ENCODE assay signal across 14 cellular contexts in genomic region chr1:158067651-158068050, GRCh38.
A peak's percentile ranks its signal among the peaks of the same experiment; 100 is the strongest.
DNase-seq lines count a peak whose midpoint lies in the region; ATAC-seq and TF ChIP-seq lines count a peak whose summit lies in the region.
"Had no signal": no experiment of that assay in that cellular context is flagged by ENCODE, and none has a peak within 500 bp of the region (broad histone marks: within the 10 kb centered on the region; RNA-seq: fewer than 3 reads in every experiment).

No MANE protein-coding gene starts in this region.

- ATAC-seq in HG03039 (IDR thresholded peaks at IDR 0.05; ENCODE audit: unreplicated experiment) (no peak), HG02571 (IDR thresholded peaks at IDR 0.05; ENCODE audit: unreplicated experiment) (no peak)
- ATAC-seq: left colon had no signal

- peak overlapping the region; percentile 42 for H3K27ac ChIP-seq in RWPE1
- H3K27ac ChIP-seq: ovary had no signal

- CTCF ChIA-PET in RWPE1 (lab: Yijun Ruan, JAX), result interaction anchor here (1.5 kb wide), 1 partner anchor 76 kb away, joined by 4 read pairs; no protein-coding TSS in a partner anchor

- DNase-seq in AG08395 (ENCODE audit: low spot score) (peak; percentile 88), RWPE1 (ENCODE audit: low spot score) (no peak), fibroblast of mammary gland (ENCODE audit: low read depth) (peak; percentile 77), myocyte (ENCODE audit: low read depth) (peak; percentile 95), SKM-1 treated with dmso at 0.1 percent for 144 hours (lab: John Stamatoyannopoulos, UW; ENCODE audit: unreplicated experiment) (no peak), NCI-H128 (lab: John Stamatoyannopoulos, UW; ENCODE audit: unreplicated experiment) (no peak)
- DNase-seq: ACHN; activated CD4-positive, alpha-beta T cell treated with anti-CD3 and anti-CD28 coated beads, Interleukin-2, amount 50 U/mL, for 4 hours; activated effector memory CD4-positive, alpha-beta T cell treated with Interleukin-2 at 50 U/mL for 16 hours; DMS79; left colon; ovary had no signal

- TF ChIP-seq CTCF in RWPE1 (conservative IDR thresholded peaks at IDR 0.05; ENCODE audit: low read depth) (no peak), fibroblast of mammary gland (conservative IDR thresholded peaks at IDR 0.05; ENCODE audit: control insufficient read depth, insufficient read depth, low read depth, low read length) (no peak)

- POLR2A ChIA-PET in RWPE1 (lab: Yijun Ruan, JAX; ENCODE audit: low non-redundant PET), result no interaction called here

- H3K4me3 ChIP-seq in fibroblast of mammary gland (ENCODE audit: control insufficient read depth, low read depth, low read length), result no peak overlapping the region
- H3K4me3 ChIP-seq: ovary had no signal

Comparison
In these comparisons a context has a peak if more than half of its experiments do, and no peak if none do; other contexts are left out.
1. DNase-seq: peak in AG08395 (single experiment), fibroblast of mammary gland (single experiment) and myocyte (single experiment); none in RWPE1 (single experiment), SKM-1 treated with dmso at 0.1 percent for 144 hours (single experiment) and NCI-H128 (single experiment).